In the genomic region with DNA sequence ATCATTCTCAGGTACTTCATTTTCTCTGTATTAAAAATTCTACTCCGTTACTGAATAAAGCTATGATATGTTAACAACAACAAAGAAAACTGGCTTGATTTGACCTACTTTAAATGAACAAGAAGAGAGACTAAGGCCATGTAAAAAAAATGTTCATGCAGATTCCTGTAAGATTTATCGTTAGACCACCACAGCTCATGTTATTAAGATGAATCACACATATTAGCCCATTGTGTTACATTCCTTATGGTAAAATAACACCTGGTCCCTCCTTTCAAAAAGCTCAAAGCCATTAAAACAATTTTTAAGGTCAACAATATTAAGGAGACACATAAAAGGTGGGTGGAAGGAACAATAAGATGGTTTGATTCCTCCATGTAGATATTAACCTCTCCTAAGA, we compare ENCODE assay signal across 19 cellular contexts.
A peak's percentile ranks its signal among the peaks of the same experiment; 100 is the strongest.
DNase-seq lines count a peak whose midpoint lies in the region; TF ChIP-seq lines count a peak whose summit lies in the region.
"Had no signal": no experiment of that assay in that cellular context is flagged by ENCODE, and none has a peak within 500 bp of the region (broad histone marks: within the 10 kb centered on the region; RNA-seq: fewer than 3 reads in every experiment).

No MANE protein-coding gene starts in this region.

- H3K4me3 ChIP-seq in fibroblast of mammary gland (ENCODE audit: control insufficient read depth, low read depth, low read length) (no peak overlapping the region), retinal pigment epithelial cell (ENCODE audit: low read length) (no peak overlapping the region)
- H3K4me3 ChIP-seq: heart left ventricle, sigmoid colon, SK-N-MC, suprapubic skin had no signal

- peak; percentile 48; the same call in 1 of the 2 replicates for TF ChIP-seq EP300 in Ishikawa (IDR thresholded peaks at IDR 0.05; ENCODE audit: borderline replicate concordance)

- TF ChIP-seq RAD21 in Ishikawa (IDR thresholded peaks at IDR 0.05; ENCODE audit: low read depth) = no peak

- TF ChIP-seq CTCF in fibroblast of mammary gland (conservative IDR thresholded peaks at IDR 0.05; ENCODE audit: control insufficient read depth, insufficient read depth, low read depth, low read length) (no peak), retinal pigment epithelial cell (conservative IDR thresholded peaks at IDR 0.05; ENCODE audit: low read depth, low read length) (no peak)

- DNase-seq in amniotic epithelial cell (ENCODE audit: low read depth) (peak; percentile 57), fibroblast of mammary gland (ENCODE audit: low read depth) (peak; percentile 7), retinal pigment epithelial cell (ENCODE audit: low read depth) (peak; percentile 52), DMS153 treated with DMSO at 0.1 percent for 48 hours (lab: John Stamatoyannopoulos, UW; ENCODE audit: unreplicated experiment) (no peak), NCI-H187 treated with DMSO at 0.1 percent for 48 hours (lab: John Stamatoyannopoulos, UW) (no peak), COR-L47 (lab: John Stamatoyannopoulos, UW) (no peak)
- DNase-seq: activated CD4-positive, alpha-beta memory T cell treated with anti-CD3 and anti-CD28 coated beads for 36 hours; activated CD8-positive, alpha-beta memory T cell treated with anti-CD3 and anti-CD28 coated beads, Interleukin-2, amount 50 U/mL, for 48 hours; aorta; heart left ventricle; left cardiac atrium; NCI-H1105; NCI-H2029 treated with DMSO at 0.1 percent for 48 hours; NCI-H748 treated with DMSO at 0.1 percent for 48 hours; sigmoid colon; stimulated activated naive B cell treated with anti-CD40 and anti-IgM and Interleukin-4, amounts not matched to agents 10 μg/mL and 1 μg/mL and 100 μg/mL, for 72 hours had no signal

TF ChIP-seq in Ishikawa, 13 proteins besides CTCF, POLR2A, EP300 and RAD21:
- TF ChIP-seq USF1 (IDR thresholded peaks at IDR 0.05) (no peak), TEAD4 (IDR thresholded peaks at IDR 0.05) (peak; percentile 66)

Comparison
In these comparisons a context has a peak if more than half of its experiments do, and no peak if none do; other contexts are left out.
1. DNase-seq: peak in amniotic epithelial cell (single experiment), fibroblast of mammary gland (single experiment) and retinal pigment epithelial cell (single experiment); none in DMS153 treated with DMSO at 0.1 percent for 48 hours (single experiment), NCI-H187 treated with DMSO at 0.1 percent for 48 hours (single experiment) and COR-L47 (single experiment).